In genomic region chr1:37811027-37811655, GRCh38 we compare ENCODE assay signal across 1 cellular context.
TF ChIP-seq lines count a peak whose summit lies in the region.

No MANE protein-coding gene starts in this region.

TF ChIP-seq in H1, 55 proteins besides CTCF, POLR2A, EP300 and RAD21:
- TF ChIP-seq BRCA1 (IDR thresholded peaks at IDR 0.05; ENCODE audit: low read depth, low read length) (no peak), JUND (IDR thresholded peaks at IDR 0.05; ENCODE audit: low read length) (no peak), ASH2L (IDR thresholded peaks at IDR 0.05; ENCODE audit: low read length) (no peak), RFX5 (IDR thresholded peaks at IDR 0.05; ENCODE audit: borderline replicate concordance, low read depth, low read length) (no peak), SIRT6 (IDR thresholded peaks at IDR 0.05; ENCODE audit: low read length) (no peak), MAFK (IDR thresholded peaks at IDR 0.05; ENCODE audit: low read depth, low read length) (peak; percentile 74; the same call in 1 of the 2 replicates), YY1 (IDR thresholded peaks at IDR 0.05; ENCODE audit: low read depth, low read length) (0 out of 2 replicates have a peak, but pooled peaks have one; percentile 67), MAX (IDR thresholded peaks at IDR 0.05) (0 out of 2 replicates have a peak, but pooled peaks have one; percentile 21), ZNF274 (IDR thresholded peaks at IDR 0.05; ENCODE audit: borderline replicate concordance, extremely low read depth, low read length) (no peak), TAF1 (IDR thresholded peaks at IDR 0.05; ENCODE audit: low read depth, low read length) (no peak), BACH1 (IDR thresholded peaks at IDR 0.05; ENCODE audit: low read length) (peak; percentile 40; the same call in 1 of the 2 replicates), RNF2 (IDR thresholded peaks at IDR 0.05; ENCODE audit: borderline replicate concordance, low read depth, low read length, missing control alignments, poor library complexity, severe bottlenecking) (no peak)
TF ChIP-seq in H1: peak in this region for 4.
